8 cellular contexts compared by ENCODE assay signal in the genomic region with DNA sequence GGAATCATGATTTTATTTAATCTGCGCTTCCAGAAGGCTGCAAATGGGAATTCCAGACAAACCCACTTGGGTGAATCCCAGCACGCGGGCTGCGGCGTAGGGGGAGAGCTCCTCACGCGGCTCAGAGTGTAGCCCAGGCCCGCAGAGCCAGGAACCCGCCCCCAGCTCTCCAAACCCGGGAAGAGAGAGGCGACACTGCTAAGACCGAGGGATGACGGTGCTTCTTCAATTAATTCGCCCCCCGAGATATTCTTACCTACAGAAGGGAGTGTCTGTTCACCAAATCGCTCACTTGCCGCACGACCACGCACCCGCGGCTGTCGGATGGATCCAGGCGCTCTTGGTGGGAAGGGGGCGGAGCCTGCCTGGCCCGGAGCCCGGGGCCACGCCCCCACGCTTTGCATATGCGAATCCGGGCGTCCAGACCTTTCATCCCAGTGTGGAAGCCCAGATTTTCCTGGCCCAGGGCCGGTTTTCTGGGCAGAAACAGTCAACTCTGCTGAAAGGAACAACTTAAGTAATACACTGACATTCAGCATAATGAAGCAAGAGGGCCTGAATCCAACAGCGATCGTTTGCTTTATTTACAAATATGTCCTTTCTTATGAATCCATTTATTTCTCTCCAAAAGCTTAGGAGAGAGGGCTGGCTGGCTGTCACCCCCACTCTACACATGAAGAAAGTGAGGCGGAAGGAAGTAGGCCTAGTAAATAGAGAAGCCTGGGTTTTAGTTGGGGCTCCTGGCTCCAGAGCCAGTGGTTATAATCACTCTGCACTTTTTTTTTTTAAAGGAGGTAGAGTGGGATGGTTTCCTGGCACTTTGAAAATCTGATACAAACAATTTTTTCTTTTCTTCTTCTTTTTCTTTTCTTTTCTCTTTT. TPM values are rescaled to one million over a fixed set of nuclear protein-coding genes. Genes with fewer than 3 reads are reported as not detected.
DNase-seq lines count a peak whose midpoint lies in the region; ATAC-seq, FAIRE-seq and TF ChIP-seq lines count a peak whose summit lies in the region.

A gene (minus strand): TSS at position 342 of the 881 bp plus-strand sequence. CDS start 15,710 bp downstream, outside the sequence.

- H3K23ac ChIP-seq in H1 (ENCODE audit: insufficient read length): no peak within 1 kb of the TSS

- no peak within 1 kb of the TSS for H4K5ac ChIP-seq in H1 (ENCODE audit: insufficient read length, low read depth, low read length)

- H3K18ac ChIP-seq in H1 (ENCODE audit: extremely low read depth, low read length): peak within 1 kb of the TSS; percentile 32; the same call in 1 of the 2 replicates

- no peak for TF ChIP-seq POLR2A in H1 (IDR thresholded peaks at IDR 0.05; ENCODE audit: control extremely low read depth in 1 of 2, low read depth in 2 of 2, low read length in 2 of 2)

- no peak within 1 kb of the TSS for H3K56ac ChIP-seq in H1 (replicated peaks; ENCODE audit: insufficient read length, low read depth, low read length)

- H3K9ac ChIP-seq in H1 (replicated peaks in 1 of 4; ENCODE audit: extremely low read depth in 1 of 4, low read depth in 3 of 4, low read length in 3 of 4) (peak within 1 kb of the TSS in 3 of 4 experiments; percentile 20 to 39 (median 23); a peak in 4 of 7 replicates), liver (ENCODE audit: low read depth in 1 of 2, low read length in 2 of 2) (peak within 1 kb of the TSS; percentile 79 to 92)

- H3K9me3 ChIP-seq in H1 (ENCODE audit: insufficient read depth in 2 of 2, low read depth in 1 of 2, low read length in 1 of 2) (no peaks in the 10 kb centered on the region), liver (ENCODE audit: control insufficient read depth in 4 of 4, low read length in 3 of 4) (no peaks in the 10 kb centered on the region)

- peaks cover 22 to 37% of the 10 kb centered on the region in 2 donors for H3K27me3 Mint-ChIP-seq in stimulated activated naive B cell treated with anti-CD40 and anti-IgM and Interleukin-4, amounts not matched to agents 10 μg/mL and 1 μg/mL and 100 μg/mL, for 72 hours
- peaks cover 6% of the 10 kb centered on the region for H3K27me3 Mint-ChIP-seq in activated T-helper 2 cell treated with anti-CD3 and anti-CD28 coated beads, Interferon-gamma antibody, Interleukin-2, Interleukin-4, amounts not matched to agents 10 μg/mL and 5 μg/mL and 100 μg/mL, durations not matched to agents 14 hours and 24 hours and 36 hours (ENCODE audit: low read depth)

- H3K36me3 ChIP-seq in H1 (ENCODE audit: control insufficient read depth in 2 of 4, insufficient read depth in 4 of 4, low read length in 3 of 4): no peaks in the 10 kb centered on the region
- H3K36me3 ChIP-seq in liver (ENCODE audit: control insufficient read depth in 4 of 4, insufficient read depth in 3 of 4, low read depth in 1 of 4, low read length in 3 of 4): peaks cover 0 to 2% (median 0%) of the 10 kb centered on the region in 4 donors

- no peak within 1 kb of the TSS for H2BK20ac ChIP-seq in H1 (ENCODE audit: low read length)

- peaks cover 0 to 2% of the 10 kb centered on the region in 2 donors for H3K36me3 Mint-ChIP-seq in stimulated activated naive B cell treated with anti-CD40 and anti-IgM and Interleukin-4, amounts not matched to agents 10 μg/mL and 1 μg/mL and 100 μg/mL, for 72 hours
- H3K36me3 Mint-ChIP-seq in activated T-helper 2 cell treated with anti-CD3 and anti-CD28 coated beads, Interferon-gamma antibody, Interleukin-2, Interleukin-4, amounts not matched to agents 10 μg/mL and 5 μg/mL and 100 μg/mL, durations not matched to agents 14 hours and 24 hours and 36 hours (ENCODE audit: low read depth): no peaks in the 10 kb centered on the region

- H3K4me3 ChIP-seq in H1 (ENCODE audit: extremely low read depth in 1 of 4, insufficient read depth in 2 of 4, low read depth in 3 of 4, low read length in 4 of 4) (peak within 1 kb of the TSS; percentile 51 to 72 (median 65)), liver (ENCODE audit: low read depth in 1 of 3, low read length in 3 of 3) (peak within 1 kb of the TSS; percentile 75 to 90 (median 88))

- ATAC-seq in stimulated activated naive B cell treated with anti-CD40 and anti-IgM and Interleukin-4, amounts not matched to agents 10 μg/mL and 1 μg/mL and 100 μg/mL, for 72 hours (replicated peaks): no peak

- no peak within 1 kb of the TSS for H4K91ac ChIP-seq in H1 (replicated peaks; ENCODE audit: insufficient read length, low read length)

- peak within 1 kb of the TSS; percentile 83 to 89 for H3K4me2 ChIP-seq in H1 (ENCODE audit: insufficient read depth in 1 of 2, low read depth in 2 of 2, low read length in 2 of 2)

- H2BK12ac ChIP-seq in H1 (ENCODE audit: low read depth, low read length): no peak within 1 kb of the TSS

- H2AFZ ChIP-seq in H1 (ENCODE audit: low read length): 0 out of 2 replicates have a peak within 1 kb of the TSS, but pooled peaks have one; percentile 72

- H3K14ac ChIP-seq in H1 (ENCODE audit: insufficient read length): no peak within 1 kb of the TSS

- H3K79me2 ChIP-seq in H1 (ENCODE audit: control insufficient read depth in 1 of 2, insufficient read depth in 2 of 2, low read length in 2 of 2): no peaks in the 10 kb centered on the region

- H2AK5ac ChIP-seq in H1 (ENCODE audit: low read depth, low read length): no peak within 1 kb of the TSS

- TF ChIP-seq CTCF in H1 (IDR thresholded peaks at IDR 0.05; ENCODE audit: control extremely low read depth in 1 of 3, insufficient read depth in 1 of 3, low read depth in 1 of 3, low read length in 3 of 3) (no peak), liver (IDR thresholded peaks at IDR 0.05; ENCODE audit: low read depth, low read length, missing input control) (no peak)

- H3K27me3 ChIP-seq in H1 (replicated peaks in 1 of 4; ENCODE audit: control insufficient read depth in 3 of 4, extremely low read depth in 1 of 4, insufficient read depth in 3 of 4, low read length in 3 of 4) (no peaks in the 10 kb centered on the region; a peak in 1 of 7 replicates), liver (ENCODE audit: control insufficient read depth in 4 of 4, insufficient read depth in 4 of 4, low read length in 3 of 4) (no peaks in the 10 kb centered on the region)

- no peak within 1 kb of the TSS for H2BK5ac ChIP-seq in H1 (ENCODE audit: low read depth, low read length)

- CTCF ChIA-PET in H1 (lab: Charles Lee; ENCODE audit: partially characterized antibody): interaction anchor here (1.3 to 2.3 kb wide), 3 partner anchors 8 to 60 kb away, joined by 3 to 12 read pairs (median 5); no protein-coding TSS in a partner anchor

- peaks cover 0 to 4% (median under 1%) of the 10 kb centered on the region in 4 experiments; a peak in 3 of 7 replicates for H3K4me1 ChIP-seq in H1 (replicated peaks in 1 of 4; ENCODE audit: control insufficient read depth in 3 of 4, insufficient read depth in 4 of 4, low read length in 3 of 4)
- peaks cover 6 to 24% (median 7%) of the 10 kb centered on the region in 4 donors for H3K4me1 ChIP-seq in liver (ENCODE audit: control insufficient read depth in 4 of 4, insufficient read depth in 4 of 4, low read length in 3 of 4)

- peak within 1 kb of the TSS; percentile 82; the same call in 1 of the 2 replicates for H4K8ac ChIP-seq in H1 (ENCODE audit: extremely low read depth, insufficient read depth, low read length)

- POLR2A ChIA-PET in H1 (lab: Charles Lee; ENCODE audit: partially characterized antibody): interaction anchor here (1.0 kb wide), 1 partner anchor 9 kb away, joined by 3 read pairs; no protein-coding TSS in a partner anchor

- 8% methylated on average over 35 of the region's 35 CpGs; no CpG with 5 or more reads in 1 of the 2 experiments for WGBS in H1 (ENCODE audit: extremely low coverage in 1 of 2, insufficient coverage in 1 of 2, insufficient read length in 1 of 2, insufficient replicate concordance in 2 of 2, low coverage in 1 of 2, low lambda C conversion rate in 2 of 2, missing lambda C conversion rate in 1 of 2), 2 experiments
- 2% methylated on average over 35 of the region's 35 CpGs for WGBS in liver

- H3K9me3 Mint-ChIP-seq in stimulated activated naive B cell treated with anti-CD40 and anti-IgM and Interleukin-4, amounts not matched to agents 10 μg/mL and 1 μg/mL and 100 μg/mL, for 72 hours: no peaks in the 10 kb centered on the region
- H3K9me3 Mint-ChIP-seq in activated T-helper 2 cell treated with anti-CD3 and anti-CD28 coated beads, Interferon-gamma antibody, Interleukin-2, Interleukin-4, amounts not matched to agents 10 μg/mL and 5 μg/mL and 100 μg/mL, durations not matched to agents 14 hours and 24 hours and 36 hours: no peaks in the 10 kb centered on the region

- no peaks in the 10 kb centered on the region; the same call in 1 of the 2 replicates for H3K23me2 ChIP-seq in H1 (ENCODE audit: low read depth, low read length)

- peak; percentile 50 for FAIRE-seq in H1 (lab: Jason Lieb, UNC)

- no peak for TF ChIP-seq EP300 in H1 (IDR thresholded peaks at IDR 0.05; ENCODE audit: borderline replicate concordance in 1 of 2, low read depth in 2 of 2, low read length in 2 of 2)

- intact Hi-C loops in activated T-helper 2 cell treated with anti-CD3 and anti-CD28 coated beads, Interferon-gamma antibody, Interleukin-2, Interleukin-4, amounts not matched to agents 10 μg/mL and 5 μg/mL and 100 μg/mL, durations not matched to agents 14 hours and 24 hours and 36 hours (cut with micrococcal nuclease): no loop called here

- H3K27ac Mint-ChIP-seq in stimulated activated naive B cell treated with anti-CD40 and anti-IgM and Interleukin-4, amounts not matched to agents 10 μg/mL and 1 μg/mL and 100 μg/mL, for 72 hours: no peak within 1 kb of the TSS
- H3K27ac Mint-ChIP-seq in activated T-helper 2 cell treated with anti-CD3 and anti-CD28 coated beads, Interferon-gamma antibody, Interleukin-2, Interleukin-4, amounts not matched to agents 10 μg/mL and 5 μg/mL and 100 μg/mL, durations not matched to agents 14 hours and 24 hours and 36 hours: no peak within 1 kb of the TSS

- H3K79me1 ChIP-seq in H1 (ENCODE audit: low read depth, low read length): no peaks in the 10 kb centered on the region

- no peaks in the 10 kb centered on the region for H4K20me1 ChIP-seq in H1 (replicated peaks in 1 of 2; ENCODE audit: control insufficient read depth in 1 of 2, insufficient read depth in 2 of 2, low read length in 2 of 2)

- TF ChIP-seq RAD21 in H1 (IDR thresholded peaks at IDR 0.05 in 1 of 2, conservative IDR thresholded peaks at IDR 0.05 in 1 of 2; ENCODE audit: low read depth in 2 of 2, low read length in 2 of 2): no peak
- TF ChIP-seq RAD21 in liver (IDR thresholded peaks at IDR 0.05): peak; percentile 33 to 34

- peak within 1 kb of the TSS; percentile 36 to 54 for H3K4me3 Mint-ChIP-seq in stimulated activated naive B cell treated with anti-CD40 and anti-IgM and Interleukin-4, amounts not matched to agents 10 μg/mL and 1 μg/mL and 100 μg/mL, for 72 hours
- H3K4me3 Mint-ChIP-seq in activated T-helper 2 cell treated with anti-CD3 and anti-CD28 coated beads, Interferon-gamma antibody, Interleukin-2, Interleukin-4, amounts not matched to agents 10 μg/mL and 5 μg/mL and 100 μg/mL, durations not matched to agents 14 hours and 24 hours and 36 hours (ENCODE audit: low read depth): no peak within 1 kb of the TSS

- no peak within 1 kb of the TSS for H2BK15ac ChIP-seq in H1 (ENCODE audit: low read length)

- H2BK120ac ChIP-seq in H1 (replicated peaks; ENCODE audit: low read depth, low read length): no peak within 1 kb of the TSS

- H3K27ac ChIP-seq in H1 (ENCODE audit: low read depth, low read length) (no peak within 1 kb of the TSS), liver (ENCODE audit: low read depth in 1 of 2, low read length in 2 of 2) (peak within 1 kb of the TSS; percentile 95 to 97)

- H3K4me1 Mint-ChIP-seq in stimulated activated naive B cell treated with anti-CD40 and anti-IgM and Interleukin-4, amounts not matched to agents 10 μg/mL and 1 μg/mL and 100 μg/mL, for 72 hours: peaks cover 2 to 7% of the 10 kb centered on the region in 2 donors
- no peaks in the 10 kb centered on the region for H3K4me1 Mint-ChIP-seq in activated T-helper 2 cell treated with anti-CD3 and anti-CD28 coated beads, Interferon-gamma antibody, Interleukin-2, Interleukin-4, amounts not matched to agents 10 μg/mL and 5 μg/mL and 100 μg/mL, durations not matched to agents 14 hours and 24 hours and 36 hours (ENCODE audit: low read depth)

- H3K4ac ChIP-seq in H1 (replicated peaks; ENCODE audit: insufficient read length, low read depth, low read length): no peak within 1 kb of the TSS

- DNase-seq in GM03348 (ENCODE audit: low spot score) (peak; percentile 86), NCI-H460 (ENCODE audit: extremely low read depth, low read depth) (peak; percentile 84), H1 (ENCODE audit: low read depth in 1 of 2, low spot score in 2 of 2) (peak; percentile 49 to 91), SKM-1 (lab: John Stamatoyannopoulos, UW; ENCODE audit: unreplicated experiment) (no peak)
- DNase-seq in stimulated activated naive B cell treated with anti-CD40 and anti-IgM and Interleukin-4, amounts not matched to agents 10 μg/mL and 1 μg/mL and 100 μg/mL, for 72 hours: no peak
- DNase-seq in effector CD4-positive, alpha-beta T cell: no peak
- no peak for DNase-seq in activated T-helper 2 cell treated with anti-CD3 and anti-CD28 coated beads, Interferon-gamma antibody, Interleukin-2, Interleukin-4, amounts not matched to agents 10 μg/mL and 5 μg/mL and 100 μg/mL, durations not matched to agents 14 hours and 24 hours and 36 hours (ENCODE audit: low spot score)

RNA-seq across cellular contexts. Expression of the gene that starts here (rescaled TPM):
- total RNA-seq in NCI-H460 (2014; rRNA removed; shearing (Covaris generic)): 9.7 and 12.3 TPM in 2 replicates
- polyA plus RNA-seq in NCI-H460 (2014; cell fraction: nucleus; rRNA removed): 10.2 and 25.7 TPM in 2 replicates
- 5.9 and 9.8 TPM in 2 replicates for total RNA-seq in H1 (2021; fragmentation: NEBNext Ultra II Directional; extraction: Animal tissue kit (Norgen Biotek cat#: 25700))
- polyA plus RNA-seq in H1 (2011; rRNA removed) (7.0 and 8.4 TPM in 2 replicates), liver (1 to 10 TPM; 4.2 to 4.5 TPM)
- 5.1 TPM for polyA plus RNA-seq in H1 (2011; cell fraction: cytosol; rRNA removed)
- polyA plus RNA-seq in H1 (2011; cell fraction: nucleus; rRNA removed): 6.7 TPM
- polyA plus RNA-seq in H1 (2012, experiment 1 of 2): 2.8 to 6.1 TPM (median 4.4 TPM) in 4 replicates
- 1.7 TPM for polyA plus RNA-seq in H1 (2012, experiment 2 of 2)
- 9.2 TPM for polyA plus RNA-seq in H1 (2013, experiment 1 of 2)
- 9.6 TPM for polyA plus RNA-seq in H1 (2013, experiment 2 of 2)
- 15.4 and 21.1 TPM in 2 replicates for polyA minus RNA-seq in H1 (2011; rRNA and poly(A)+ RNA removed)
- polyA minus RNA-seq in H1 (2011; cell fraction: cytosol; rRNA and poly(A)+ RNA removed): 5.9 TPM
- 14.9 TPM for polyA minus RNA-seq in H1 (2011; cell fraction: nucleus; rRNA and poly(A)+ RNA removed)
- total RNA-seq in liver: 10 to 100 TPM; 12.4 to 12.9 TPM
- total RNA-seq in activated T-helper 2 cell treated with anti-CD3 and anti-CD28 coated beads, Interferon-gamma antibody, Interleukin-2, Interleukin-4, amounts not matched to agents 10 μg/mL and 5 μg/mL and 100 μg/mL, durations not matched to agents 14 hours and 24 hours and 36 hours: not detected in 2 replicates

Comparison
In these comparisons a context has a peak if more than half of its experiments do, and no peak if none do; other contexts are left out.
1. DNase-seq: peak in GM03348 (single experiment), NCI-H460 (single experiment) and H1 (2 of 2); none in stimulated activated naive B cell treated with anti-CD40 and anti-IgM and Interleukin-4, amounts not matched to agents 10 μg/mL and 1 μg/mL and 100 μg/mL, for 72 hours (single experiment), effector CD4-positive, alpha-beta T cell (single experiment), activated T-helper 2 cell treated with anti-CD3 and anti-CD28 coated beads, Interferon-gamma antibody, Interleukin-2, Interleukin-4, amounts not matched to agents 10 μg/mL and 5 μg/mL and 100 μg/mL, durations not matched to agents 14 hours and 24 hours and 36 hours (single experiment) and SKM-1 (single experiment).